1 cellular context compared by ENCODE assay signal in the genomic region with DNA sequence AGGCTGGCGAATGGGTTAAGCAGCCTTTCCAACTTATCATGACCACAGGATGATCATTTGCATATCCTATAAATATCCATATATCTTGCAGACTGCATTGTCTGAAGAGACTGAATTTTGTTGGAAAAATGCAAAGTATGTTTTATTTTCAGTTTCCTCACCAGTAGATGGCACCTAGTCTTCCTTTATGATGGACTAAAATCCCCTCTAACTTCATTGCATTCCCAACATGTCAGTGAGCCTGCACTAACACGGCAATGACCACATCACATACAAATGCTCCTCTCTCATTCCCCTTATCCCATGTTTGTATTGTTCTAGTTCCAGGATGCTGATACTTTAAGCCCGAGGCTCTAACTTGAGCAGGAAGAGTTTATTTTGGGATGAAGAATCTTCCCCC.
TF ChIP-seq lines count a peak whose summit lies in the region.

No MANE protein-coding gene starts in this region.

TF ChIP-seq in IMR-90, 13 proteins besides CTCF, POLR2A, EP300 and RAD21 (continued from another document):
- TF ChIP-seq, protein P1, sequence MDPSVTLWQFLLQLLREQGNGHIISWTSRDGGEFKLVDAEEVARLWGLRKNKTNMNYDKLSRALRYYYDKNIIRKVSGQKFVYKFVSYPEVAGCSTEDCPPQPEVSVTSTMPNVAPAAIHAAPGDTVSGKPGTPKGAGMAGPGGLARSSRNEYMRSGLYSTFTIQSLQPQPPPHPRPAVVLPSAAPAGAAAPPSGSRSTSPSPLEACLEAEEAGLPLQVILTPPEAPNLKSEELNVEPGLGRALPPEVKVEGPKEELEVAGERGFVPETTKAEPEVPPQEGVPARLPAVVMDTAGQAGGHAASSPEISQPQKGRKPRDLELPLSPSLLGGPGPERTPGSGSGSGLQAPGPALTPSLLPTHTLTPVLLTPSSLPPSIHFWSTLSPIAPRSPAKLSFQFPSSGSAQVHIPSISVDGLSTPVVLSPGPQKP (IDR thresholded peaks at IDR 0.05; ENCODE audit: borderline replicate concordance, low read depth, low read length) = no peak
- TF ChIP-seq CEBPB (IDR thresholded peaks at IDR 0.05; ENCODE audit: low read depth, low read length) (no peak), RCOR1 (IDR thresholded peaks at IDR 0.05; ENCODE audit: insufficient replicate concordance, low read length) (no peak), SMC3 (IDR thresholded peaks at IDR 0.05; ENCODE audit: low read depth, low read length) (no peak), MAZ (IDR thresholded peaks at IDR 0.05; ENCODE audit: borderline replicate concordance, low read depth, low read length) (no peak), RFX5 (IDR thresholded peaks at IDR 0.05; ENCODE audit: low read depth, low read length) (no peak), CHD1 (IDR thresholded peaks at IDR 0.05; ENCODE audit: low read depth, low read length) (no peak), NFE2L2 (IDR thresholded peaks at IDR 0.05; ENCODE audit: low read depth, low read length) (no peak), BHLHE40 (IDR thresholded peaks at IDR 0.05; ENCODE audit: low read depth, low read length) (no peak)
- TF ChIP-seq, protein P2, sequence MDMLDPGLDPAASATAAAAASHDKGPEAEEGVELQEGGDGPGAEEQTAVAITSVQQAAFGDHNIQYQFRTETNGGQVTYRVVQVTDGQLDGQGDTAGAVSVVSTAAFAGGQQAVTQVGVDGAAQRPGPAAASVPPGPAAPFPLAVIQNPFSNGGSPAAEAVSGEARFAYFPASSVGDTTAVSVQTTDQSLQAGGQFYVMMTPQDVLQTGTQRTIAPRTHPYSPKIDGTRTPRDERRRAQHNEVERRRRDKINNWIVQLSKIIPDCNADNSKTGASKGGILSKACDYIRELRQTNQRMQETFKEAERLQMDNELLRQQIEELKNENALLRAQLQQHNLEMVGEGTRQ (IDR thresholded peaks at IDR 0.05; ENCODE audit: low read depth, low read length) = no peak
